1 cellular context compared by ENCODE assay signal in genomic region chr1:64540265-64540791, GRCh38.
A peak's percentile ranks its signal among the peaks of the same experiment; 100 is the strongest.
TF ChIP-seq lines count a peak whose summit lies in the region.

No MANE protein-coding gene starts in this region.

TF ChIP-seq in HEK293, 187 proteins besides CTCF, POLR2A, EP300 and RAD21 (continued from another document):
- TF ChIP-seq TCF7L2 (IDR thresholded peaks at IDR 0.05; ENCODE audit: borderline replicate concordance, low read depth, low read length): no peak
- no peak for TF ChIP-seq ZNF16 (tag by site-specific recombination; IDR thresholded peaks at IDR 0.05; ENCODE audit: low read depth)
- no peak for TF ChIP-seq ZNF549 (tag by site-specific recombination; IDR thresholded peaks at IDR 0.05)
- TF ChIP-seq ZBTB17 (tag by site-specific recombination; IDR thresholded peaks at IDR 0.05): peak; percentile 77
- TF ChIP-seq PRDM4 (tag by site-specific recombination; IDR thresholded peaks at IDR 0.05): peak; percentile 88
- TF ChIP-seq PATZ1 (tag by site-specific recombination; IDR thresholded peaks at IDR 0.05): peak; percentile 29; the same call in 1 of the 2 replicates
